ENCODE assay signal across 23 cellular contexts in genomic region chr17:79354173-79354820, GRCh38.
"Had no signal": no experiment of that assay in that cellular context is flagged by ENCODE, and none has a peak within 500 bp of the region (broad histone marks: within the 10 kb centered on the region; RNA-seq: fewer than 3 reads in every experiment).

No MANE protein-coding gene starts in this region.

- H3K4me3 Mint-ChIP-seq: activated CD8-positive, alpha-beta T cell treated with anti-CD3 and anti-CD28 coated beads for 36 hours; activated naive CD8-positive, alpha-beta T cell; activated T-cell treated with anti-CD3 and anti-CD28 coated beads, Interleukin-2, amount 50 U/mL, for 4 hours; activated T-helper 17 cell treated with anti-CD3 and anti-CD28 coated beads, Interleukin-2, amount 50 U/mL, for 72 hours; central memory CD8-positive, alpha-beta T cell had no signal

- H3K36me3 ChIP-seq: brain microvascular endothelial cell, esophagus squamous epithelium, gastroesophageal sphincter, heart left ventricle had no signal

- H3K27me3 ChIP-seq: brain microvascular endothelial cell had no signal

- ATAC-seq: activated CD8-positive, alpha-beta T cell treated with anti-CD3 and anti-CD28 coated beads for 36 hours; activated T-cell treated with anti-CD3 and anti-CD28 coated beads, Interleukin-2, amount 50 U/mL, for 4 hours; activated T-helper 17 cell treated with anti-CD3 and anti-CD28 coated beads, Interleukin-2, amount 50 U/mL, for 72 hours; gastroesophageal sphincter; heart left ventricle had no signal

- H3K36me3 Mint-ChIP-seq: activated naive CD8-positive, alpha-beta T cell had no signal

- H3K9me3 ChIP-seq: esophagus squamous epithelium, gastroesophageal sphincter had no signal

- DNase-seq: activated CD4-positive, alpha-beta T cell treated with anti-CD3 and anti-CD28 coated beads for 1 hour; activated CD4-positive, alpha-beta T cell treated with anti-CD3 and anti-CD28 coated beads for 48 hours; activated CD4-positive, alpha-beta T cell treated with anti-CD3 and anti-CD28 coated beads, Interleukin-2, amount 50 U/mL, for 1 hour; activated CD4-positive, alpha-beta T cell treated with anti-CD3 and anti-CD28 coated beads, Interleukin-2, amount 50 U/mL, for 48 hours; activated CD8-positive, alpha-beta memory T cell treated with anti-CD3 and anti-CD28 coated beads for 24 hours; activated CD8-positive, alpha-beta T cell treated with anti-CD3 and anti-CD28 coated beads for 36 hours; activated effector memory CD4-positive, alpha-beta T cell treated with Interleukin-2 at 50 U/mL for 16 hours; activated gamma-delta T cell treated with Interleukin-2 at 50 U/mL for 16 hours; activated naive CD4-positive, alpha-beta T cell treated with anti-CD3 and anti-CD28 coated beads, Interleukin-2, amount 50 U/mL, for 16 hours; activated naive CD4-positive, alpha-beta T cell treated with Interleukin-2 at 50 U/mL for 16 hours; activated T-cell treated with anti-CD3 and anti-CD28 coated beads, Interleukin-2, amount 50 U/mL, for 4 hours; amniotic stem cell; brain microvascular endothelial cell; effector CD8-positive, alpha-beta T cell; esophagus squamous epithelium; foreskin melanocyte; T-helper 2 cell had no signal

- H3K4me1 ChIP-seq: gastroesophageal sphincter, heart left ventricle had no signal

- H3K27ac ChIP-seq: brain microvascular endothelial cell, epithelial cell of prostate, esophagus squamous epithelium, gastroesophageal sphincter, heart left ventricle had no signal

- H3K9me3 Mint-ChIP-seq: activated T-helper 17 cell treated with anti-CD3 and anti-CD28 coated beads, Interleukin-2, amount 50 U/mL, for 72 hours had no signal

- H3K27ac Mint-ChIP-seq: activated CD8-positive, alpha-beta T cell treated with anti-CD3 and anti-CD28 coated beads for 36 hours; activated naive CD8-positive, alpha-beta T cell; activated T-helper 17 cell treated with anti-CD3 and anti-CD28 coated beads, Interleukin-2, amount 50 U/mL, for 72 hours had no signal

- H3K4me3 ChIP-seq: esophagus squamous epithelium, gastroesophageal sphincter, heart left ventricle had no signal

- H3K4me1 Mint-ChIP-seq: activated T-helper 17 cell treated with anti-CD3 and anti-CD28 coated beads, Interleukin-2, amount 50 U/mL, for 72 hours; central memory CD8-positive, alpha-beta T cell had no signal
